In the genomic region with DNA sequence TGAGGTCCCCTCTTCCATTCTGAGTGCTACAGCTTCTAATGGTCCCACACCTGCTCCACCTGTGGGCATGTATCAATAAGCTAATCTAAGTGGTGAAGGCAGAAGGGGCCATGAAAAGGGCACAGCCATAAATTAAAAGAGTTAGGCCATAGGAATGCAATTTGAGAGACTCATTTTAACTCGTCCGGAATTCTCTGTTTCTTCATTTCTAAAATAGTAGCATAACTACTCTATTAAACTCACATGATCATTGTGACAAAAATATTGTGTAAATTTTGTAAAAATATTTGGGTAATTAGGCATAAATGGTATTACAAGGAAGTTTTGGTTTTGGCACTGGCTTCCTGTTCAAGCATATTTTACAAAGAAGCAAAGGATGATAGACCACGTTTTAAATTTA, we compare ENCODE assay signal across 24 cellular contexts.
DNase-seq lines count a peak whose midpoint lies in the region; ATAC-seq and TF ChIP-seq lines count a peak whose summit lies in the region.
"Had no signal": no experiment of that assay in that cellular context is flagged by ENCODE, and none has a peak within 500 bp of the region (broad histone marks: within the 10 kb centered on the region; RNA-seq: fewer than 3 reads in every experiment).

No MANE protein-coding gene starts in this region.

- ATAC-seq in stimulated activated naive B cell treated with anti-CD40 and anti-IgM and Interleukin-4, amounts not matched to agents 10 μg/mL and 1 μg/mL and 100 μg/mL, for 72 hours (replicated peaks): no peak
- ATAC-seq: PC-3 had no signal

- WGBS in mammary epithelial cell (ENCODE audit: low coverage, missing lambda C conversion rate): 78% methylated on average over 3 of the region's 3 CpGs

- BruUV-seq in MCF 10A (replicated peaks; lab: Mats Ljungman, UMichigan): no TSS peak
- BruUV-seq in mammary epithelial cell (replicated peaks; lab: Mats Ljungman, UMichigan): no TSS peak

- no peaks in the 10 kb centered on the region for H3K27me3 Mint-ChIP-seq in MCF 10A (ENCODE audit: insufficient read depth, unreplicated experiment)
- H3K27me3 Mint-ChIP-seq in stimulated activated naive B cell treated with anti-CD40 and anti-IgM and Interleukin-4, amounts not matched to agents 10 μg/mL and 1 μg/mL and 100 μg/mL, for 72 hours: peaks cover 8 to 13% of the 10 kb centered on the region in 2 donors
- H3K27me3 Mint-ChIP-seq: CD4-positive, alpha-beta T cell had no signal

- no peak overlapping the region for H2AFZ ChIP-seq in mammary epithelial cell (ENCODE audit: low read depth, low read length)
- no peak overlapping the region for H2AFZ ChIP-seq in osteoblast (ENCODE audit: low read length)

- no peaks in the 10 kb centered on the region for H4K20me1 ChIP-seq in mammary epithelial cell (ENCODE audit: insufficient read depth, low read length)
- no peaks in the 10 kb centered on the region for H4K20me1 ChIP-seq in osteoblast (ENCODE audit: insufficient read depth, low read length)
- H4K20me1 ChIP-seq: BLaER1 treated with 17β-estradiol and CSF1 and Interleukin-3, amounts not matched to agents 10 nM and 100 nM had no signal

- dilution Hi-C loops in mammary epithelial cell (cut with HindIII; ENCODE audit: low sequenced_read_pairs): no loop called here

- CTCF ChIA-PET in MCF 10A (lab: Yijun Ruan, JAX) (interaction anchor here (0.5 to 3.0 kb wide), 6 partner anchors 11 to 537 kb away, joined by 3 to 15 read pairs (median 4); no protein-coding TSS in a partner anchor), mammary epithelial cell (lab: Charles Lee; ENCODE audit: low non-redundant PET) (no interaction called here)

- H3K4me2 ChIP-seq in mammary epithelial cell (ENCODE audit: insufficient read depth, low read depth, low read length) (no peak overlapping the region), osteoblast (ENCODE audit: insufficient read depth, low read length) (peak overlapping the region; percentile 71)
- H3K4me2 ChIP-seq: BLaER1 treated with 17β-estradiol and CSF1 and Interleukin-3, amounts not matched to agents 10 nM and 100 nM; SK-N-SH had no signal

- no peaks in the 10 kb centered on the region for H3K9me3 Mint-ChIP-seq in MCF 10A (ENCODE audit: unreplicated experiment)
- peaks cover 3% of the 10 kb centered on the region in 2 donors for H3K9me3 Mint-ChIP-seq in stimulated activated naive B cell treated with anti-CD40 and anti-IgM and Interleukin-4, amounts not matched to agents 10 μg/mL and 1 μg/mL and 100 μg/mL, for 72 hours
- H3K9me3 Mint-ChIP-seq: CD4-positive, alpha-beta T cell had no signal

- POLR2A ChIA-PET in MCF 10A (lab: Yijun Ruan, JAX): interaction anchor here (0.7 kb wide), 1 partner anchor 11 kb away, joined by 3 read pairs; no protein-coding TSS in a partner anchor

- H3K27ac Mint-ChIP-seq in MCF 10A (ENCODE audit: low read depth, unreplicated experiment): peak overlapping the region; percentile 55
- no peak overlapping the region for H3K27ac Mint-ChIP-seq in stimulated activated naive B cell treated with anti-CD40 and anti-IgM and Interleukin-4, amounts not matched to agents 10 μg/mL and 1 μg/mL and 100 μg/mL, for 72 hours
- H3K27ac Mint-ChIP-seq: CD4-positive, alpha-beta T cell had no signal

- H3K27me3 ChIP-seq in mammary epithelial cell (ENCODE audit: insufficient read depth, low read length): no peaks in the 10 kb centered on the region
- H3K27me3 ChIP-seq in osteoblast (ENCODE audit: insufficient read depth, low read length): no peaks in the 10 kb centered on the region
- H3K27me3 ChIP-seq: BLaER1 treated with 17β-estradiol and CSF1 and Interleukin-3, amounts not matched to agents 10 nM and 100 nM; MG63 had no signal

- peaks cover 18% of the 10 kb centered on the region for H3K4me1 ChIP-seq in mammary epithelial cell (ENCODE audit: insufficient read depth, low read length)
- H3K4me1 ChIP-seq in osteoblast (ENCODE audit: insufficient read depth, low read length): peaks cover 52% of the 10 kb centered on the region
- H3K4me1 ChIP-seq: BLaER1 treated with 17β-estradiol and CSF1 and Interleukin-3, amounts not matched to agents 10 nM and 100 nM had no signal

- H3K36me3 ChIP-seq in mammary epithelial cell (ENCODE audit: insufficient read depth, low read length) (no peaks in the 10 kb centered on the region), osteoblast (ENCODE audit: insufficient read depth, low read length) (peaks cover 12% of the 10 kb centered on the region)
- H3K36me3 ChIP-seq: BLaER1 treated with 17β-estradiol and CSF1 and Interleukin-3, amounts not matched to agents 10 nM and 100 nM had no signal

- in situ Hi-C loops in mammary epithelial cell (cut with MboI; ENCODE audit: low sequenced_read_pairs in 2 of 2): loop anchor here (10.0 kb wide), 1 partner anchor 184 kb away; no protein-coding TSS in a partner anchor

- no peak for TF ChIP-seq CTCF in MCF 10A (IDR thresholded peaks at IDR 0.05; ENCODE audit: unreplicated experiment)
- no peak for TF ChIP-seq CTCF in mammary epithelial cell (conservative IDR thresholded peaks at IDR 0.05 in 1 of 2, IDR thresholded peaks at IDR 0.05 in 1 of 2; ENCODE audit: extremely low read depth in 1 of 2, insufficient read depth in 1 of 2, low read depth in 1 of 2, low read length in 2 of 2)
- no peak for TF ChIP-seq CTCF in osteoblast (IDR thresholded peaks at IDR 0.05; ENCODE audit: extremely low read depth, low read depth, low read length)

- no peak overlapping the region for H3K9ac ChIP-seq in mammary epithelial cell (ENCODE audit: insufficient read depth, low read length)
- H3K9ac ChIP-seq: BLaER1 treated with 17β-estradiol and CSF1 and Interleukin-3, amounts not matched to agents 10 nM and 100 nM; SK-N-SH had no signal

- H3K9me3 ChIP-seq in mammary epithelial cell (replicated peaks; ENCODE audit: insufficient read depth, low read length): no peaks in the 10 kb centered on the region
- no peaks in the 10 kb centered on the region for H3K9me3 ChIP-seq in osteoblast (ENCODE audit: low read depth, low read length)
- H3K9me3 ChIP-seq: MG63, SK-N-SH had no signal

- H3K27ac ChIP-seq in mammary epithelial cell (ENCODE audit: insufficient read depth, low read depth, low read length) (no peak overlapping the region), osteoblast (ENCODE audit: low read depth, low read length) (peak overlapping the region; percentile 79)
- H3K27ac ChIP-seq: 22Rv1; BLaER1 treated with 17β-estradiol and CSF1 and Interleukin-3, amounts not matched to agents 10 nM and 100 nM had no signal

- H3K36me3 Mint-ChIP-seq in MCF 10A (ENCODE audit: insufficient read depth, unreplicated experiment): peaks cover 7% of the 10 kb centered on the region
- H3K36me3 Mint-ChIP-seq in stimulated activated naive B cell treated with anti-CD40 and anti-IgM and Interleukin-4, amounts not matched to agents 10 μg/mL and 1 μg/mL and 100 μg/mL, for 72 hours: no peaks in the 10 kb centered on the region

- H3K4me1 Mint-ChIP-seq in MCF 10A (ENCODE audit: insufficient read depth, unreplicated experiment): peaks cover 32% of the 10 kb centered on the region
- no peaks in the 10 kb centered on the region for H3K4me1 Mint-ChIP-seq in stimulated activated naive B cell treated with anti-CD40 and anti-IgM and Interleukin-4, amounts not matched to agents 10 μg/mL and 1 μg/mL and 100 μg/mL, for 72 hours

- H3K4me3 Mint-ChIP-seq in MCF 10A (ENCODE audit: unreplicated experiment): no peak overlapping the region
- H3K4me3 Mint-ChIP-seq in stimulated activated naive B cell treated with anti-CD40 and anti-IgM and Interleukin-4, amounts not matched to agents 10 μg/mL and 1 μg/mL and 100 μg/mL, for 72 hours: no peak overlapping the region
- H3K4me3 Mint-ChIP-seq: CD4-positive, alpha-beta T cell had no signal

- no peak for DNase-seq in MCF 10A (ENCODE audit: unreplicated experiment)
- no peak for DNase-seq in mammary epithelial cell
- DNase-seq in amniotic epithelial cell (ENCODE audit: low read depth): peak; percentile 63
- DNase-seq in osteoblast (ENCODE audit: insufficient read length, low spot score, missing footprints): peak; percentile 54
- no peak for DNase-seq in islet precursor cell
- no peak for DNase-seq in HPDE6-E6E7 (ENCODE audit: extremely low spot score)
- no peak for DNase-seq in stimulated activated naive B cell treated with anti-CD40 and anti-IgM and Interleukin-4, amounts not matched to agents 10 μg/mL and 1 μg/mL and 100 μg/mL, for 72 hours
- DNase-seq: ACHN; AML-193; CD4-positive, alpha-beta T cell; DMS53; GDM1; H7; KBM-7; NCI-H1105 treated with DMSO at 0.1 percent for 48 hours; NCI-H146; NCI-H1930; NCI-H526; NK-92 treated with Interleukin-12 subunit alpha and Interleukin-12 subunit beta, amount 100 ng/mL, for 24 hours; SK-N-SH had no signal

- intact Hi-C loops in MCF 10A (cut with micrococcal nuclease): no loop called here
- intact Hi-C loops in mammary epithelial cell (cut with micrococcal nuclease): loop anchor here (5.0 kb wide), 2 partner anchors 137 to 183 kb away; partner anchors contain the start of genes SVEP1 and TXN

- H3K79me2 ChIP-seq in mammary epithelial cell (ENCODE audit: insufficient read depth, low read length) (no peaks in the 10 kb centered on the region), osteoblast (ENCODE audit: insufficient read depth, low read length) (no peaks in the 10 kb centered on the region)

- H3K4me3 ChIP-seq in mammary epithelial cell (replicated peaks in 1 of 3; ENCODE audit: insufficient read depth in 1 of 3, low read depth in 2 of 3, low read length in 3 of 3) (no peak overlapping the region), osteoblast (ENCODE audit: insufficient read depth, low read length) (peak overlapping the region; percentile 23)
- H3K4me3 ChIP-seq: BLaER1 treated with 17β-estradiol and CSF1 and Interleukin-3, amounts not matched to agents 10 nM and 100 nM; MG63 had no signal

Comparison
In these comparisons a context has a peak if more than half of its experiments do, and no peak if none do; other contexts are left out.
1. DNase-seq: peak in amniotic epithelial cell (single experiment) and osteoblast (single experiment); none in MCF 10A (single experiment), mammary epithelial cell (single experiment), islet precursor cell (single experiment), HPDE6-E6E7 (single experiment) and stimulated activated naive B cell treated with anti-CD40 and anti-IgM and Interleukin-4, amounts not matched to agents 10 μg/mL and 1 μg/mL and 100 μg/mL, for 72 hours (single experiment).